Comparison of ENCODE assay signal across 8 cellular contexts in the genomic region with DNA sequence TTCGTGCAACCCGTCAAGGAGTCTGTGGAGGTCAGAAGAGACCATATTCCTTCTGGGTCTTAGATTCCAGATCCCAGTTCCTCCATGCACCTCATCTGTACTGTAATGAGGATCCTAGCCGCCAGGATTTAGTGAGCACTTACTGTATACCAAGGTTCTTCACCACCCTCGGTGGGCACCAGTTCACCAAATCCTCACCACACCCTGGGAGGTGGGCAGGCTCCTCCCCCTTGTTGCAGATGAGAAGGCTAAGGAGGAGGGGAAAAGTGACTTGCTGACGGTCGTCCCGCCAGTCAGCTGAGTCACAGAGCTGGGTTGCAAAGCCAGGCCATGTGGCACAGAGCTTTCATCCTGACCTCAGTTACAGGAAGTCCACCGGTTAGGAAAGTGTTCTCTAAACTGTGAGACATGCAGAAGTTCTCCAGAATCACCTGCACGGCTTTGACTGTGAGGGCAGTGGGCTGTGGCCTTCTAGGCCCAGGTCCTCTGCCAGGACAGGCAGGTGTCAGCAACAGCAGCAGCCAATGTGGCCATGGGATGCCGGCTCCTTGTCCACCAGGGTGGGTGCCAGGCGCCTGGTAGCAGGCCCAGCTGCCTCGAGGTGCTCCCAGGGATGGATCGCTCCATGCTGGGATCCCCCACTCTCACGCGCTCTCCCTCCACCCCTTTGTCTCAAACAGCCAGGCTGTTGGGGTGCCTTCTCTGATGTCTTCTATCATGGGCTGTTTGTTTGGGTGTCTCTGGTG.
DNase-seq lines count a peak whose midpoint lies in the region; ATAC-seq and TF ChIP-seq lines count a peak whose summit lies in the region.

No MANE protein-coding gene starts in this region.

- H3K27ac ChIP-seq in mammary epithelial cell (ENCODE audit: insufficient read depth, low read depth, low read length) (no peak overlapping the region), sigmoid colon (peak overlapping the region; percentile 61 to 93 (median 82))

- H3K9me3 ChIP-seq in mammary epithelial cell (replicated peaks; ENCODE audit: insufficient read depth, low read length) (no peaks in the 10 kb centered on the region), sigmoid colon (no peaks in the 10 kb centered on the region)

- TF ChIP-seq CTCF in mammary epithelial cell (conservative IDR thresholded peaks at IDR 0.05 in 1 of 2, IDR thresholded peaks at IDR 0.05 in 1 of 2; ENCODE audit: extremely low read depth in 1 of 2, insufficient read depth in 1 of 2, low read depth in 1 of 2, low read length in 2 of 2) (no peak), sigmoid colon (IDR thresholded peaks at IDR 0.05) (no peak)

- H3K4me2 ChIP-seq in mammary epithelial cell (ENCODE audit: insufficient read depth, low read depth, low read length) = peak overlapping the region; percentile 1

- TF ChIP-seq POLR2A in sigmoid colon (IDR thresholded peaks at IDR 0.05) = no peak

- H4K20me1 ChIP-seq in mammary epithelial cell (ENCODE audit: insufficient read depth, low read length) = no peaks in the 10 kb centered on the region

- no peak for ATAC-seq in GM19328 (IDR thresholded peaks at IDR 0.05; ENCODE audit: unreplicated experiment)
- ATAC-seq in GM21447 (IDR thresholded peaks at IDR 0.05; ENCODE audit: unreplicated experiment) = no peak

- in situ Hi-C loops in Caki2 (cut with HindIII; ENCODE audit: low pct_unique_long_range_greater_than_20kb, low sequenced_read_pairs) = no loop called here
- in situ Hi-C loops in mammary epithelial cell (cut with MboI; ENCODE audit: low sequenced_read_pairs in 2 of 2) = no loop called here

- peak; percentile 71 for DNase-seq in Caki2 (ENCODE audit: low read depth)
- peak; percentile 25 for DNase-seq in NCI-H226
- peak; percentile 57 for DNase-seq in mammary epithelial cell
- DNase-seq in sigmoid colon = peak; percentile 83
- DNase-seq in SK-N-DZ (ENCODE audit: low spot score) = no peak
- no peak for DNase-seq in foreskin melanocyte

- TF ChIP-seq EP300 in sigmoid colon (IDR thresholded peaks at IDR 0.05) = peak in 1 of 4 donors; percentile 25

- no peak overlapping the region for H3K9ac ChIP-seq in mammary epithelial cell (ENCODE audit: insufficient read depth, low read length)

- peaks cover 40% of the 10 kb centered on the region for H3K4me1 ChIP-seq in mammary epithelial cell (ENCODE audit: insufficient read depth, low read length)
- peaks cover 0 to 94% (median 73%) of the 10 kb centered on the region in 4 donors for H3K4me1 ChIP-seq in sigmoid colon

- intact Hi-C loops in mammary epithelial cell (cut with micrococcal nuclease) = loop anchor here (5.0 kb wide), 1 partner anchor 185 kb away; no protein-coding TSS in a partner anchor
- intact Hi-C loops in sigmoid colon (cut with DNase I) = no loop called here

- dilution Hi-C loops in mammary epithelial cell (cut with HindIII; ENCODE audit: low sequenced_read_pairs) = no loop called here

- H3K36me3 ChIP-seq in mammary epithelial cell (ENCODE audit: insufficient read depth, low read length) (no peaks in the 10 kb centered on the region), sigmoid colon (no peaks in the 10 kb centered on the region)

- CTCF ChIA-PET in mammary epithelial cell (lab: Charles Lee; ENCODE audit: low non-redundant PET) = no interaction called here

- no peaks in the 10 kb centered on the region for H3K79me2 ChIP-seq in mammary epithelial cell (ENCODE audit: insufficient read depth, low read length)

- 73% methylated on average over 14 of the region's 15 CpGs for WGBS in mammary epithelial cell (ENCODE audit: low coverage, missing lambda C conversion rate)
- WGBS in sigmoid colon, 2 donors = 63 to 70% methylated on average over 15 of the region's 15 CpGs

- no TSS peak for BruUV-seq in mammary epithelial cell (replicated peaks; lab: Mats Ljungman, UMichigan)

- H2AFZ ChIP-seq in mammary epithelial cell (ENCODE audit: low read depth, low read length) = no peak overlapping the region

- H3K27me3 ChIP-seq in mammary epithelial cell (ENCODE audit: insufficient read depth, low read length) (no peaks in the 10 kb centered on the region), sigmoid colon (no peaks in the 10 kb centered on the region)

- H3K4me3 ChIP-seq in mammary epithelial cell (replicated peaks in 1 of 3; ENCODE audit: insufficient read depth in 1 of 3, low read depth in 2 of 3, low read length in 3 of 3) = no peak overlapping the region
- no peak overlapping the region for H3K4me3 ChIP-seq in sigmoid colon

Comparison
In these comparisons a context has a peak if more than half of its experiments do, and no peak if none do; other contexts are left out.
1. DNase-seq: peak in Caki2 (single experiment), NCI-H226 (single experiment), mammary epithelial cell (single experiment) and sigmoid colon (single experiment); none in SK-N-DZ (single experiment) and foreskin melanocyte (single experiment).